ENCODE assay signal across 2 cellular contexts in the genomic region with DNA sequence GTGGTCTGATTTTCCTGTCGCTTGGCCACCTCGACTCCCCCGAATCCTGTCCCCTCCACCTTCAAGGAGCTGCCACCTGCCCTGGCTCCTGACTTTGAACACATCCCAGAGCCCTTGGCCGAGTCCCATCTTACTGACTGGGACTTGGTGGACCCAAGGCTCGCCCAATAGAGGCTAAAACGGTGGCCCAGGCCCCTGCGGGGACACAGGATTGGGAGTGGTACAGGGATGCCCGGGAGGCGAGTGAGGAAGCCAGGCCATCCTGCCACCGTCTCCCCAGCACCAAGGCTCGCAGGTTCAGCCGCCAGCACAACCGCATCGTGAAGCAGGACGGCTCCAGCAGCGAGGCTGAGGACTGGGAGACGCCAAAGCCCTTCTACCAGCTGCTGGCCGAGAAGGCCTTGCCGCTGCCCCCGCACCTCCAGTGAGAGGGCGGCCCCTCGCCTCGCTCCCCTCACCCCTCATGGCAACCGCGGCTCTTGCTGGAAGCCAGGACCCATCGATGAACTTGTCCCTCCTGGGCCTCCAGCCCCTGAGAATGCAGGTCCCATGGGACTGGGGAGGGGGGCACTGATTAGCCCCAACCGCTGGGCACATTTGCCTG.
TF ChIP-seq lines count a peak whose summit lies in the region.

No MANE protein-coding gene starts in this region.

TF ChIP-seq in HEK293, 187 proteins besides CTCF, POLR2A, EP300 and RAD21 (continued from another document):
- TF ChIP-seq, protein P1, sequence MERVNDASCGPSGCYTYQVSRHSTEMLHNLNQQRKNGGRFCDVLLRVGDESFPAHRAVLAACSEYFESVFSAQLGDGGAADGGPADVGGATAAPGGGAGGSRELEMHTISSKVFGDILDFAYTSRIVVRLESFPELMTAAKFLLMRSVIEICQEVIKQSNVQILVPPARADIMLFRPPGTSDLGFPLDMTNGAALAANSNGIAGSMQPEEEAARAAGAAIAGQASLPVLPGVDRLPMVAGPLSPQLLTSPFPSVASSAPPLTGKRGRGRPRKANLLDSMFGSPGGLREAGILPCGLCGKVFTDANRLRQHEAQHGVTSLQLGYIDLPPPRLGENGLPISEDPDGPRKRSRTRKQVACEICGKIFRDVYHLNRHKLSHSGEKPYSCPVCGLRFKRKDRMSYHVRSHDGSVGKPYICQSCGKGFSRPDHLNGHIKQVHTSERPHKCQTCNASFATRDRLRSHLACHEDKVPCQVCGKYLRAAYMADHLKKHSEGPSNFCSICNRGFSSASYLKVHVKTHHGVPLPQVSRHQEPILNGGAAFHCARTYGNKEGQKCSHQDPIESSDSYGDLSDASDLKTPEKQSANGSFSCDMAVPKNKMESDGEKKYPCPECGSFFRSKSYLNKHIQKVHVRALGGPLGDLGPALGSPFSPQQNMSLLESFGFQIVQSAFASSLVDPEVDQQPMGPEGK (tag by site-specific recombination; IDR thresholded peaks at IDR 0.05), result peak; percentile 51; the same call in 1 of the 2 replicates
- no peak for TF ChIP-seq ZNF529 (tag by site-specific recombination; IDR thresholded peaks at IDR 0.05; ENCODE audit: insufficient replicate concordance)
- no peak for TF ChIP-seq ZNF133 (tag by site-specific recombination; IDR thresholded peaks at IDR 0.05)
- 0 out of 2 replicates have a peak, but pooled peaks have one; percentile 28 for TF ChIP-seq ZNF600 (tag by site-specific recombination; IDR thresholded peaks at IDR 0.05)
- TF ChIP-seq, protein P2, sequence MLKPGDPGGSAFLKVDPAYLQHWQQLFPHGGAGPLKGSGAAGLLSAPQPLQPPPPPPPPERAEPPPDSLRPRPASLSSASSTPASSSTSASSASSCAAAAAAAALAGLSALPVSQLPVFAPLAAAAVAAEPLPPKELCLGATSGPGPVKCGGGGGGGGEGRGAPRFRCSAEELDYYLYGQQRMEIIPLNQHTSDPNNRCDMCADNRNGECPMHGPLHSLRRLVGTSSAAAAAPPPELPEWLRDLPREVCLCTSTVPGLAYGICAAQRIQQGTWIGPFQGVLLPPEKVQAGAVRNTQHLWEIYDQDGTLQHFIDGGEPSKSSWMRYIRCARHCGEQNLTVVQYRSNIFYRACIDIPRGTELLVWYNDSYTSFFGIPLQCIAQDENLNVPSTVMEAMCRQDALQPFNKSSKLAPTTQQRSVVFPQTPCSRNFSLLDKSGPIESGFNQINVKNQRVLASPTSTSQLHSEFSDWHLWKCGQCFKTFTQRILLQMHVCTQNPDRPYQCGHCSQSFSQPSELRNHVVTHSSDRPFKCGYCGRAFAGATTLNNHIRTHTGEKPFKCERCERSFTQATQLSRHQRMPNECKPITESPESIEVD (tag by site-specific recombination; IDR thresholded peaks at IDR 0.05), result no peak
- TF ChIP-seq, protein P3, sequence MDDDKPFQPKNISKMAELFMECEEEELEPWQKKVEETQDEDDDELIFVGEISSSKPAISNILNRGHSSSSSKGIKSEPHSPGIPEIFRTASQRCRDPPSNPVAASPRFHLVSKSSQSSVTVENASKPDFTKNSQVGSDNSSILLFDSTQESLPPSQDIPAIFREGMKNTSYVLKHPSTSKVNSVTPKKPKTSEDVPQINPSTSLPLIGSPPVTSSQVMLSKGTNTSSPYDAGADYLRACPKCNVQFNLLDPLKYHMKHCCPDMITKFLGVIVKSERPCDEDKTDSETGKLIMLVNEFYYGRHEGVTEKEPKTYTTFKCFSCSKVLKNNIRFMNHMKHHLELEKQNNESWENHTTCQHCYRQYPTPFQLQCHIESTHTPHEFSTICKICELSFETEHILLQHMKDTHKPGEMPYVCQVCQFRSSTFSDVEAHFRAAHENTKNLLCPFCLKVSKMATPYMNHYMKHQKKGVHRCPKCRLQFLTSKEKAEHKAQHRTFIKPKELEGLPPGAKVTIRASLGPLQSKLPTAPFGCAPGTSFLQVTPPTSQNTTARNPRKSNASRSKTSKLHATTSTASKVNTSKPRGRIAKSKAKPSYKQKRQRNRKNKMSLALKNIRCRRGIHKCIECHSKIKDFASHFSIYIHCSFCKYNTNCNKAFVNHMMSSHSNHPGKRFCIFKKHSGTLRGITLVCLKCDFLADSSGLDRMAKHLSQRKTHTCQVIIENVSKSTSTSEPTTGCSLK (tag by site-specific recombination; IDR thresholded peaks at IDR 0.05), result no peak
- TF ChIP-seq ZNF350 (tag by site-specific recombination; IDR thresholded peaks at IDR 0.05), result no peak
- no peak for TF ChIP-seq ZFP37 (tag by site-specific recombination; IDR thresholded peaks at IDR 0.05)
- no peak for TF ChIP-seq ZNF169 (tag by site-specific recombination; IDR thresholded peaks at IDR 0.05)
- TF ChIP-seq ZNF501 (tag by site-specific recombination; IDR thresholded peaks at IDR 0.05), result no peak
- no peak for TF ChIP-seq GLI4 (tag by site-specific recombination; IDR thresholded peaks at IDR 0.05)
- TF ChIP-seq RBAK (tag by site-specific recombination; IDR thresholded peaks at IDR 0.05), result no peak
- TF ChIP-seq, protein P4, sequence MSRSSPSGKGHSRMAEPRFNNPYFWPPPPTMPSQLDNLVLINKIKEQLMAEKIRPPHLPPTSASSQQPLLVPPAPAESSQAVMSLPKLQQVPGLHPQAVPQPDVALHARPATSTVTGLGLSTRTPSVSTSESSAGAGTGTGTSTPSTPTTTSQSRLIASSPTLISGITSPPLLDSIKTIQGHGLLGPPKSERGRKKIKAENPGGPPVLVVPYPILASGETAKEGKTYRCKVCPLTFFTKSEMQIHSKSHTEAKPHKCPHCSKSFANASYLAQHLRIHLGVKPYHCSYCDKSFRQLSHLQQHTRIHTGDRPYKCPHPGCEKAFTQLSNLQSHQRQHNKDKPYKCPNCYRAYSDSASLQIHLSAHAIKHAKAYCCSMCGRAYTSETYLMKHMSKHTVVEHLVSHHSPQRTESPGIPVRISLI (tag by site-specific recombination; IDR thresholded peaks at IDR 0.05), result no peak
- TF ChIP-seq KLF1 (tag by site-specific recombination; IDR thresholded peaks at IDR 0.05), result no peak
- no peak for TF ChIP-seq OSR2 (tag by site-specific recombination; IDR thresholded peaks at IDR 0.05)

TF ChIP-seq in WTC11, 78 proteins besides CTCF, POLR2A, EP300 and RAD21 (continued from another document):
- TF ChIP-seq, protein P5, sequence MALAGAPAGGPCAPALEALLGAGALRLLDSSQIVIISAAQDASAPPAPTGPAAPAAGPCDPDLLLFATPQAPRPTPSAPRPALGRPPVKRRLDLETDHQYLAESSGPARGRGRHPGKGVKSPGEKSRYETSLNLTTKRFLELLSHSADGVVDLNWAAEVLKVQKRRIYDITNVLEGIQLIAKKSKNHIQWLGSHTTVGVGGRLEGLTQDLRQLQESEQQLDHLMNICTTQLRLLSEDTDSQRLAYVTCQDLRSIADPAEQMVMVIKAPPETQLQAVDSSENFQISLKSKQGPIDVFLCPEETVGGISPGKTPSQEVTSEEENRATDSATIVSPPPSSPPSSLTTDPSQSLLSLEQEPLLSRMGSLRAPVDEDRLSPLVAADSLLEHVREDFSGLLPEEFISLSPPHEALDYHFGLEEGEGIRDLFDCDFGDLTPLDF (CRISPR knock-in tag; IDR thresholded peaks at IDR 0.05), result no peak
